ENCODE assay signal across 1 cellular context in genomic region chr1:45583264-45583665, GRCh38.
TF ChIP-seq lines count a peak whose summit lies in the region.

No MANE protein-coding gene starts in this region.

TF ChIP-seq in SK-N-SH, 30 proteins besides CTCF, POLR2A, EP300 and RAD21 (continued from another document):
- TF ChIP-seq, protein P1, sequence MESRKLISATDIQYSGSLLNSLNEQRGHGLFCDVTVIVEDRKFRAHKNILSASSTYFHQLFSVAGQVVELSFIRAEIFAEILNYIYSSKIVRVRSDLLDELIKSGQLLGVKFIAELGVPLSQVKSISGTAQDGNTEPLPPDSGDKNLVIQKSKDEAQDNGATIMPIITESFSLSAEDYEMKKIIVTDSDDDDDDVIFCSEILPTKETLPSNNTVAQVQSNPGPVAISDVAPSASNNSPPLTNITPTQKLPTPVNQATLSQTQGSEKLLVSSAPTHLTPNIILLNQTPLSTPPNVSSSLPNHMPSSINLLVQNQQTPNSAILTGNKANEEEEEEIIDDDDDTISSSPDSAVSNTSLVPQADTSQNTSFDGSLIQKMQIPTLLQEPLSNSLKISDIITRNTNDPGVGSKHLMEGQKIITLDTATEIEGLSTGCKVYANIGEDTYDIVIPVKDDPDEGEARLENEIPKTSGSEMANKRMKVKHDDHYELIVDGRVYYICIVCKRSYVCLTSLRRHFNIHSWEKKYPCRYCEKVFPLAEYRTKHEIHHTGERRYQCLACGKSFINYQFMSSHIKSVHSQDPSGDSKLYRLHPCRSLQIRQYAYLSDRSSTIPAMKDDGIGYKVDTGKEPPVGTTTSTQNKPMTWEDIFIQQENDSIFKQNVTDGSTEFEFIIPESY (IDR thresholded peaks at IDR 0.05; ENCODE audit: borderline replicate concordance, low read depth) = no peak
- TF ChIP-seq GABPA (IDR thresholded peaks at IDR 0.05; ENCODE audit: low read depth) (no peak), CHD2 (IDR thresholded peaks at IDR 0.05; ENCODE audit: low read length, partially characterized antibody) (peak; percentile 58)
